20 cellular contexts compared by ENCODE assay signal in the genomic region with DNA sequence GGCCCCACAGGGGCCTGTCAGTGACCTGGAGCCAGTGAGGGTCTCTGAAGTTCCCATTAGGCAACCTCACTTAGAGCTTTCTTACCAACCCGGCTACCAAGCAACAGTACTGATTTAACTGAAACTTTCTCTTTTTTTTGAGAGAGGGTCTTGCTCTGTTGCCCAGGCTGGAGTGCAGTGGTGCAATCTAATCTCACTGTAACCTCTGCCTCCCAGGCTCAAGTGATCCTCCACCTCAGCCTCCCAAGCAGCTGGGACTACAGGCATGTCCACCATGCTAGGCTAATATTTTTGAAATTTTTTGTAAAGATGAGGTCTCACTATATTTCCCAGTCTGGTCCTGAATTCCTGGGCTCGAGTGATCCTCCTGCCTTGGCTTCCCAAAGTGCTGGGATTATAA.
"Had no signal": no experiment of that assay in that cellular context is flagged by ENCODE, and none has a peak within 500 bp of the region (broad histone marks: within the 10 kb centered on the region; RNA-seq: fewer than 3 reads in every experiment).

No MANE protein-coding gene starts in this region.

- H3K27me3 ChIP-seq: esophagus muscularis mucosa, foreskin keratinocyte, heart left ventricle, pancreas, suprapubic skin, transverse colon had no signal

- DNase-seq: activated CD4-positive, alpha-beta memory T cell treated with anti-CD3 and anti-CD28 coated beads for 36 hours; activated CD4-positive, alpha-beta T cell treated with anti-CD3 and anti-CD28 coated beads, Interleukin-2, amount 10 ng/mL, durations not matched to agents 24 days and 14 days; activated CD8-positive, alpha-beta memory T cell treated with anti-CD3 and anti-CD28 coated beads, Interleukin-2, amount 50 U/mL, for 4 hours; activated gamma-delta T cell treated with Interleukin-2 at 50 U/mL for 16 hours; activated naive CD4-positive, alpha-beta T cell treated with anti-CD3 and anti-CD28 coated beads, Interleukin-2, amount 50 U/mL, for 16 hours; activated T-cell treated with anti-CD3 and anti-CD28 coated beads, Interleukin-2, amount 50 U/mL, for 1 hour; amniotic stem cell; cortex of kidney; foreskin keratinocyte; heart left ventricle; pancreas; psoas muscle; stimulated activated CD4-positive, alpha-beta T cell treated with anti-CD3 and anti-CD28 coated beads, Interleukin-1b, Interleukin-23, amount 100 ng/mL, for 48 hours; stimulated activated naive B cell treated with anti-CD40 and anti-IgM and Interleukin-4, amounts not matched to agents 10 μg/mL and 1 μg/mL and 100 μg/mL, for 72 hours; transverse colon had no signal

- H3K9me3 ChIP-seq: esophagus muscularis mucosa, heart left ventricle, pancreas, psoas muscle, suprapubic skin, transverse colon had no signal

- ATAC-seq: activated CD4-positive, CD25-positive, alpha-beta regulatory T cell treated with anti-CD3 and anti-CD28 coated beads, Interleukin-2, amount 50 U/mL, for 24 hours; activated T-helper 17 cell treated with anti-CD3 and anti-CD28 coated beads, Interleukin-2, amount 50 U/mL, for 72 hours; foreskin keratinocyte; heart left ventricle; psoas muscle; stimulated activated naive B cell treated with anti-CD40 and anti-IgM and Interleukin-4, amounts not matched to agents 10 μg/mL and 1 μg/mL and 100 μg/mL, for 72 hours had no signal

- H3K27ac ChIP-seq: foreskin keratinocyte, heart left ventricle, psoas muscle, suprapubic skin, transverse colon had no signal

- FAIRE-seq: pancreas had no signal

- H3K4me1 ChIP-seq: foreskin keratinocyte, suprapubic skin had no signal

- H3K4me3 ChIP-seq: esophagus muscularis mucosa, heart left ventricle, pancreas, psoas muscle, smooth muscle cell, suprapubic skin, transverse colon had no signal

- H3K4me2 ChIP-seq: smooth muscle cell had no signal
